18 cellular contexts compared by ENCODE assay signal in the genomic region with DNA sequence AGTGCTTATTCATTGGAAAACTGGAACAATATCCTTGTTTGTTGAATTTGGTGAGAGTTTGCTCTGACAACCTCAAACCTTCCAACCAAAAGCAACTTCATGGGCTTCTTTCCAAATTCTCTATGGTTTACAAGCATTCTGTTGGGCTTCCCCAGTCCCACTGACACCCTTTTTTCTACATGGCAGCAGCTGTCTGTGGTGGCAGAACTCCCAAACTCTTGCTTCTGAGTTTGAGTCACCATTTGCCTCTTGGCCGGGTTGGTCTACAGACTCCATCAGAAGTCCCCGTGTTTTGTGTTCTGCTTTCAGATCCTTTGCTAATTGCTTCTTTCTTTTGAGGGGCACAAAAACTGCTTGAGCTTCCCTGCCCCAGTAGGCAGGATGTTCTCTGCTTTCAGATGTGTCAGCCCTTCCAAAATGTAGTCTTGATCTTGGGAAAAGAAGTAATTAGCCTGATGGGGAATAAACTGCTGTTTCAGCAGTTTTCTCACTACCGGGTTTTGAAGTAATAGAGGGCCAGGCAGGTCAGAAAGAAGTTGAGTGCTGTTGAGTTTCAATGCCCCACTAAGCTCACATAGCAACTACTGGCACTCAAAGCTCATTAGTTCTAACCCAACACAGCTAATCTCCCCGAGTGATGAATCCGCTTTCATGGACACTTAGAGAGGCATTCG.
DNase-seq lines count a peak whose midpoint lies in the region; ATAC-seq and TF ChIP-seq lines count a peak whose summit lies in the region.
"Had no signal": no experiment of that assay in that cellular context is flagged by ENCODE, and none has a peak within 500 bp of the region (broad histone marks: within the 10 kb centered on the region; RNA-seq: fewer than 3 reads in every experiment).

No MANE protein-coding gene starts in this region.

- TF ChIP-seq EP300 in suprapubic skin (IDR thresholded peaks at IDR 0.05), result no peak

- WGBS in suprapubic skin, result 89% methylated on average over 6 of the region's 6 CpGs

- H3K27me3 Mint-ChIP-seq in GM23338 (ENCODE audit: insufficient read depth, low read depth, poor library complexity), result no peaks in the 10 kb centered on the region

- peaks cover 4% of the 10 kb centered on the region; the same call in 2 of the 3 replicates for H3K4me1 Mint-ChIP-seq in GM23338
- H3K4me1 Mint-ChIP-seq: stimulated activated effector memory CD8-positive, alpha-beta T cell treated with anti-CD3 and anti-CD28 coated beads, Interleukin-12 subunit alpha, Interleukin-12 subunit beta, amount 100 ng/mL, for 72 hours had no signal

- no peaks in the 10 kb centered on the region for H3K36me3 Mint-ChIP-seq in GM23338 (ENCODE audit: low read depth)
- H3K36me3 Mint-ChIP-seq: CD8-positive, alpha-beta T cell; stimulated activated effector memory CD8-positive, alpha-beta T cell treated with anti-CD3 and anti-CD28 coated beads, Interleukin-12 subunit alpha, Interleukin-12 subunit beta, amount 100 ng/mL, for 72 hours had no signal

- no peaks in the 10 kb centered on the region for H3K9me3 ChIP-seq in suprapubic skin
- H3K9me3 ChIP-seq: upper lobe of right lung had no signal

- no peak overlapping the region for H3K27ac Mint-ChIP-seq in GM23338
- H3K27ac Mint-ChIP-seq: CD8-positive, alpha-beta T cell; stimulated activated effector memory CD8-positive, alpha-beta T cell treated with anti-CD3 and anti-CD28 coated beads, Interleukin-12 subunit alpha, Interleukin-12 subunit beta, amount 100 ng/mL, for 72 hours had no signal

- 0 out of 2 replicates have a peak, but pooled peaks cover 4% of the 10 kb centered on the region for H3K9me2 ChIP-seq in GM23338 (ENCODE audit: insufficient read depth)

- no peaks in the 10 kb centered on the region for H3K79me2 ChIP-seq in GM23338 (replicated peaks; ENCODE audit: insufficient read depth)

- no peak for TF ChIP-seq CTCF in brain microvascular endothelial cell (IDR thresholded peaks at IDR 0.05; ENCODE audit: low read depth, low read length, missing control alignments)
- TF ChIP-seq CTCF in GM23338 (conservative IDR thresholded peaks at IDR 0.05; ENCODE audit: low read depth in 2 of 2), result no peak
- TF ChIP-seq CTCF in suprapubic skin (IDR thresholded peaks at IDR 0.05), result no peak

- no peak for TF ChIP-seq POLR2A in suprapubic skin (IDR thresholded peaks at IDR 0.05)

- H3K4me1 ChIP-seq in GM23338 (ENCODE audit: insufficient read depth) (no peaks in the 10 kb centered on the region), suprapubic skin (no peaks in the 10 kb centered on the region)
- H3K4me1 ChIP-seq: upper lobe of right lung had no signal

- no peaks in the 10 kb centered on the region for H4K20me1 ChIP-seq in GM23338 (replicated peaks; ENCODE audit: insufficient read depth)

- H3K4me2 ChIP-seq in GM23338, result no peak overlapping the region
- H3K4me2 ChIP-seq: PC-9 had no signal

- H2AFZ ChIP-seq in GM23338, result no peak overlapping the region
- H2AFZ ChIP-seq: PC-9 had no signal

- no peaks in the 10 kb centered on the region for H3F3A ChIP-seq in GM23338 (replicated peaks; ENCODE audit: low read depth)

- in situ Hi-C loops in brain microvascular endothelial cell (cut with HindIII; ENCODE audit: low pct_ligation_motif_present, low sequenced_read_pairs), result no loop called here

- H3K4me3 Mint-ChIP-seq in GM23338, result no peak overlapping the region
- H3K4me3 Mint-ChIP-seq: CD8-positive, alpha-beta T cell; stimulated activated effector memory CD8-positive, alpha-beta T cell treated with anti-CD3 and anti-CD28 coated beads, Interleukin-12 subunit alpha, Interleukin-12 subunit beta, amount 100 ng/mL, for 72 hours had no signal

- peak; percentile 78 for DNase-seq in AG20443 (ENCODE audit: low spot score)
- DNase-seq in HT1080 (ENCODE audit: low read depth), result peak; percentile 73
- DNase-seq in brain microvascular endothelial cell, result peak; percentile 40
- peak; percentile 99 for DNase-seq in myocyte (ENCODE audit: low read depth)
- DNase-seq in Kasumi-1 (lab: John Stamatoyannopoulos, UW), result no peak
- no peak for DNase-seq in GM23338 (ENCODE audit: low spot score)
- DNase-seq in suprapubic skin (ENCODE audit: low spot score in 2 of 2), result no peak
- DNase-seq: activated CD4-positive, alpha-beta T cell treated with anti-CD3 and anti-CD28 coated beads, Interleukin-2, amount 50 U/mL, for 1 hour; CD8-positive, alpha-beta T cell; glutamatergic neuron; left cardiac atrium; NCI-H1105 treated with DMSO at 0.1 percent for 48 hours; NCI-H345; PC-9; stimulated activated CD4-positive, alpha-beta T cell treated with anti-CD3 and anti-CD28 coated beads, Interleukin-4, amount 100 ng/mL, for 24 hours; upper lobe of right lung had no signal

- H3K27me3 ChIP-seq in brain microvascular endothelial cell (replicated peaks) (no peaks in the 10 kb centered on the region), GM23338 (ENCODE audit: insufficient read depth) (no peaks in the 10 kb centered on the region), suprapubic skin (no peaks in the 10 kb centered on the region)
- H3K27me3 ChIP-seq: upper lobe of right lung had no signal

- H3K27ac ChIP-seq in brain microvascular endothelial cell, result no peak overlapping the region
- no peak overlapping the region for H3K27ac ChIP-seq in GM23338 (ENCODE audit: low read depth)
- no peak overlapping the region for H3K27ac ChIP-seq in suprapubic skin
- H3K27ac ChIP-seq: PC-9, upper lobe of right lung had no signal

- no peak for ATAC-seq in HG03439 (IDR thresholded peaks at IDR 0.05; ENCODE audit: unreplicated experiment)
- no peak for ATAC-seq in GM23338
- ATAC-seq: CD8-positive, alpha-beta T cell; stimulated activated effector memory CD8-positive, alpha-beta T cell treated with anti-CD3 and anti-CD28 coated beads, Interleukin-12 subunit alpha, Interleukin-12 subunit beta, amount 100 ng/mL, for 72 hours; upper lobe of right lung had no signal

- H3K9me3 Mint-ChIP-seq in GM23338, result no peaks in the 10 kb centered on the region
- H3K9me3 Mint-ChIP-seq: CD8-positive, alpha-beta T cell; stimulated activated effector memory CD8-positive, alpha-beta T cell treated with anti-CD3 and anti-CD28 coated beads, Interleukin-12 subunit alpha, Interleukin-12 subunit beta, amount 100 ng/mL, for 72 hours had no signal

- no peak overlapping the region for H3K4me3 ChIP-seq in brain microvascular endothelial cell (ENCODE audit: low read depth, low read length)
- no peak overlapping the region for H3K4me3 ChIP-seq in GM23338
- H3K4me3 ChIP-seq in suprapubic skin, result no peak overlapping the region
- H3K4me3 ChIP-seq: PC-9, upper lobe of right lung had no signal

- H3K36me3 ChIP-seq in brain microvascular endothelial cell (replicated peaks) (no peaks in the 10 kb centered on the region), GM23338 (ENCODE audit: insufficient read depth) (no peaks in the 10 kb centered on the region), suprapubic skin (no peaks in the 10 kb centered on the region)
- H3K36me3 ChIP-seq: upper lobe of right lung had no signal

TF ChIP-seq in GM23338, 12 proteins besides CTCF, POLR2A, EP300 and RAD21 (continues in another document):
- TF ChIP-seq EZH2 (IDR thresholded peaks at IDR 0.05; ENCODE audit: low read depth, unreplicated experiment) (no peak), STAT1 (IDR thresholded peaks at IDR 0.05; ENCODE audit: unreplicated experiment) (no peak), EZH2phosphoT487 (IDR thresholded peaks at IDR 0.05; ENCODE audit: unreplicated experiment) (no peak), CREB1 (CRISPR knock-in tag; IDR thresholded peaks at IDR 0.05; ENCODE audit: low read depth) (no peak), NANOG (IDR thresholded peaks at IDR 0.05; ENCODE audit: borderline replicate concordance) (no peak)

Comparison
In these comparisons a context has a peak if more than half of its experiments do, and no peak if none do; other contexts are left out.
1. DNase-seq: peak in AG20443 (single experiment), HT1080 (single experiment), brain microvascular endothelial cell (single experiment) and myocyte (single experiment); none in Kasumi-1 (0 of 2), GM23338 (single experiment) and suprapubic skin (0 of 2).